In genomic region chr3:111967651-111968274, GRCh38 we compare ENCODE assay signal across 8 cellular contexts. TPM values are rescaled to one million over a fixed set of nuclear protein-coding genes. Genes with fewer than 3 reads are reported as not detected.
DNase-seq lines count a peak whose midpoint lies in the region; ATAC-seq and TF ChIP-seq lines count a peak whose summit lies in the region.

No MANE protein-coding gene starts in this region.

- H3K9me3 Mint-ChIP-seq in activated B cell treated with CpG ODN at 0.5 μM for 24 hours: no peaks in the 10 kb centered on the region

- intact Hi-C loops in activated B cell treated with CpG ODN at 0.5 μM for 24 hours (cut with micrococcal nuclease): loop anchor here (1.0 to 2.0 kb wide), 5 partner anchors 46 to 389 kb away; no protein-coding TSS in a partner anchor

- peak; percentile 97 for TF ChIP-seq CTCF in activated B cell treated with CpG ODN at 0.5 μM for 24 hours (IDR thresholded peaks at IDR 0.05)

- peak overlapping the region; percentile 4 for H3K4me3 Mint-ChIP-seq in activated B cell treated with CpG ODN at 0.5 μM for 24 hours

- H3K27me3 Mint-ChIP-seq in activated B cell treated with CpG ODN at 0.5 μM for 24 hours: no peaks in the 10 kb centered on the region

- H3K4me1 Mint-ChIP-seq in activated B cell treated with CpG ODN at 0.5 μM for 24 hours: peaks cover 5% of the 10 kb centered on the region

- H3K36me3 Mint-ChIP-seq in activated B cell treated with CpG ODN at 0.5 μM for 24 hours (ENCODE audit: low read depth): no peaks in the 10 kb centered on the region

- CTCF ChIA-PET in activated B cell treated with CpG ODN at 0.5 μM for 24 hours (lab: Charles Lee): interaction anchor here (0.8 to 8.0 kb wide), 19 partner anchors 11 to 389 kb away, joined by 3 to 263 read pairs (median 5); partner anchors contain the start of genes ABHD10 and PHLDB2

- ATAC-seq in GM19023 (IDR thresholded peaks at IDR 0.05; ENCODE audit: unreplicated experiment) (peak; percentile 95), HG03175 (IDR thresholded peaks at IDR 0.05; ENCODE audit: unreplicated experiment) (peak; percentile 96), activated B cell treated with CpG ODN at 0.5 μM for 24 hours (ENCODE audit: low read depth) (peak; percentile 90)

- H3K27ac Mint-ChIP-seq in activated B cell treated with CpG ODN at 0.5 μM for 24 hours: no peak overlapping the region

- POLR2A ChIA-PET in activated B cell treated with CpG ODN at 0.5 μM for 24 hours (lab: Charles Lee): interaction anchor here (0.7 to 1.4 kb wide), 2 partner anchors 11 to 22 kb away, joined by 4 to 9 read pairs; partner anchors contain the start of gene ABHD10

- DNase-seq in AG20443 (ENCODE audit: low spot score) (peak; percentile 59), NCI-H2227 treated with DMSO at 0.1 percent for 48 hours (lab: John Stamatoyannopoulos, UW) (peak; percentile 38), activated B cell treated with CpG ODN at 0.5 μM for 24 hours (peak; percentile 39), caudate nucleus (lab: John Stamatoyannopoulos, UW) (peak in 59 of 61 donors; percentile 1 to 92 (median 51)), kidney tubule cell (ENCODE audit: low spot score) (peak; percentile 82)
- DNase-seq in stimulated activated CD4-positive, alpha-beta T cell treated with anti-CD3 and anti-CD28 coated beads, Interleukin-2, amount 100 ng/mL, for 24 hours: peak; percentile 83 to 88

- no peak overlapping the region for H3K27ac ChIP-seq in caudate nucleus (ENCODE audit: low read depth, low read length)

RNA-seq across cellular contexts. Expression of gene ABHD10, which starts 11.1 kb away (rescaled TPM):
- total RNA-seq in activated B cell treated with CpG ODN at 0.5 μM for 24 hours: 25.2 and 28.4 TPM in 2 replicates

RNA-seq across cellular contexts. Expression of gene TAGLN3, which starts 31.0 kb away (rescaled TPM):
- total RNA-seq in activated B cell treated with CpG ODN at 0.5 μM for 24 hours: not detected in 2 replicates
